In genomic region chr2:55810621-55811020, GRCh38 we compare ENCODE assay signal across 11 cellular contexts.
"Had no signal": no experiment of that assay in that cellular context is flagged by ENCODE, and none has a peak within 500 bp of the region (broad histone marks: within the 10 kb centered on the region; RNA-seq: fewer than 3 reads in every experiment).

No MANE protein-coding gene starts in this region.

- ATAC-seq: activated CD8-positive, alpha-beta T cell treated with anti-CD3 and anti-CD28 coated beads, Interleukin-2, amount 10 ng/mL, durations not matched to agents 7 days and 5 days; activated naive CD8-positive, alpha-beta T cell treated with anti-CD3 and anti-CD28 coated beads, Interleukin-2, amount 50 U/mL, for 24 hours; esophagus mucosa had no signal

- H3K27ac ChIP-seq: gastrocnemius medialis, neural progenitor cell, ovary, tibial nerve had no signal

- H3K4me1 ChIP-seq: neural progenitor cell had no signal

- H3K9me3 ChIP-seq: gastrocnemius medialis, ovary had no signal

- H3K9ac ChIP-seq: neural progenitor cell had no signal

- H3K27me3 ChIP-seq: gastrocnemius medialis, neural progenitor cell, ovary, tibial nerve had no signal

- DNase-seq: activated CD4-positive, alpha-beta T cell treated with anti-CD3 and anti-CD28 coated beads for 48 hours; activated CD8-positive, alpha-beta memory T cell treated with anti-CD3 and anti-CD28 coated beads, Interleukin-2, amount 50 U/mL, for 48 hours; activated CD8-positive, alpha-beta T cell treated with anti-CD3 and anti-CD28 coated beads, Interleukin-2, amount 10 ng/mL, durations not matched to agents 7 days and 5 days; activated naive CD4-positive, alpha-beta T cell treated with Interleukin-2 at 50 U/mL for 16 hours; activated naive CD8-positive, alpha-beta T cell treated with anti-CD3 and anti-CD28 coated beads, Interleukin-2, amount 50 U/mL, for 24 hours had no signal

- H3K4me2 ChIP-seq: neural progenitor cell, smooth muscle cell had no signal

- H3K4me3 ChIP-seq: gastrocnemius medialis, neural progenitor cell, ovary, smooth muscle cell, tibial nerve had no signal

- H3K36me3 ChIP-seq: gastrocnemius medialis, neural progenitor cell, ovary, tibial nerve had no signal
